ENCODE assay signal across 1 cellular context in genomic region chr4:10205223-10205622, GRCh38.
A peak's percentile ranks its signal among the peaks of the same experiment; 100 is the strongest.
TF ChIP-seq lines count a peak whose summit lies in the region.

No MANE protein-coding gene starts in this region.

TF ChIP-seq in K562, 482 proteins besides CTCF, POLR2A, EP300 and RAD21 (continues in another document):
- no peak for TF ChIP-seq GATA2 (CRISPR knock-in tag; IDR thresholded peaks at IDR 0.05)
- no peak for TF ChIP-seq RFX1 (IDR thresholded peaks at IDR 0.05)
- TF ChIP-seq RERE (CRISPR knock-in tag; IDR thresholded peaks at IDR 0.05; ENCODE audit: borderline replicate concordance), result no peak
- no peak for TF ChIP-seq CHD1 (IDR thresholded peaks at IDR 0.05; ENCODE audit: low read length)
- no peak for TF ChIP-seq NR2C1 (IDR thresholded peaks at IDR 0.05)
- 0 out of 2 replicates have a peak, but pooled peaks have one; percentile 12 for TF ChIP-seq NR2C1 (tag; IDR thresholded peaks at IDR 0.05)
- TF ChIP-seq NEUROD1 (IDR thresholded peaks at IDR 0.05; ENCODE audit: borderline replicate concordance, low read depth, low read length, partially characterized antibody), result no peak
- no peak for TF ChIP-seq HDAC2 (IDR thresholded peaks at IDR 0.05)
- TF ChIP-seq E2F3 (CRISPR knock-in tag; IDR thresholded peaks at IDR 0.05), result no peak
- no peak for TF ChIP-seq CHD7 (IDR thresholded peaks at IDR 0.05; ENCODE audit: low read depth, low read length)
- no peak for TF ChIP-seq ZNF512 (tag; IDR thresholded peaks at IDR 0.05)
- no peak for TF ChIP-seq LARP7 (IDR thresholded peaks at IDR 0.05)
- TF ChIP-seq ZNF592 (IDR thresholded peaks at IDR 0.05), result peak; percentile 47; the same call in 1 of the 2 replicates
- no peak for TF ChIP-seq NR4A1 (CRISPR knock-in tag; IDR thresholded peaks at IDR 0.05)
- no peak for TF ChIP-seq NR4A1 (tag; IDR thresholded peaks at IDR 0.05)
- no peak for TF ChIP-seq TCF7L2 (IDR thresholded peaks at IDR 0.05; ENCODE audit: low read depth, low read length)
- TF ChIP-seq ARID2 (IDR thresholded peaks at IDR 0.05), result no peak
- TF ChIP-seq ZSCAN29 (IDR thresholded peaks at IDR 0.05), result no peak
- no peak for TF ChIP-seq NR1H2 (CRISPR knock-in tag; IDR thresholded peaks at IDR 0.05)
- peak; percentile 40 for TF ChIP-seq MEIS2 (IDR thresholded peaks at IDR 0.05; ENCODE audit: partially characterized antibody)
- no peak for TF ChIP-seq SPI1 (IDR thresholded peaks at IDR 0.05; ENCODE audit: borderline replicate concordance, low read depth, low read length)
- no peak for TF ChIP-seq ZNF384 (IDR thresholded peaks at IDR 0.05; ENCODE audit: low read depth, low read length)
- 0 out of 2 replicates have a peak, but pooled peaks have one; percentile 3 for TF ChIP-seq FOSL1 (tag; conservative IDR thresholded peaks at IDR 0.05)
- TF ChIP-seq EHMT2 (IDR thresholded peaks at IDR 0.05), result 0 out of 2 replicates have a peak, but pooled peaks have one; percentile 16
- TF ChIP-seq NCOA2 (IDR thresholded peaks at IDR 0.05; ENCODE audit: partially characterized antibody in 2 of 2), result no peak
- TF ChIP-seq MAFK (IDR thresholded peaks at IDR 0.05; ENCODE audit: low read length), result 0 out of 2 replicates have a peak, but pooled peaks have one; percentile 11
- TF ChIP-seq ATF3 (IDR thresholded peaks at IDR 0.05), result peak; percentile 60
- TF ChIP-seq ATF3 (CRISPR knock-in tag; conservative IDR thresholded peaks at IDR 0.05), result no peak
- TF ChIP-seq OTX1 (CRISPR knock-in tag; IDR thresholded peaks at IDR 0.05), result no peak
- no peak for TF ChIP-seq ZBTB12 (CRISPR knock-in tag; IDR thresholded peaks at IDR 0.05)
- TF ChIP-seq JUND (IDR thresholded peaks at IDR 0.05; ENCODE audit: borderline replicate concordance, low read depth, low read length), result peak; percentile 38; the same call in 1 of the 2 replicates
- 0 out of 3 replicates have a peak, but pooled peaks have one; percentile 33 for TF ChIP-seq JUND (tag; IDR thresholded peaks at IDR 0.05; ENCODE audit: borderline replicate concordance, low read depth, low read length)
- TF ChIP-seq MTA1 (IDR thresholded peaks at IDR 0.05; ENCODE audit: borderline replicate concordance), result no peak
- no peak for TF ChIP-seq ZNF778 (CRISPR knock-in tag; IDR thresholded peaks at IDR 0.05)
- no peak for TF ChIP-seq NFXL1 (CRISPR knock-in tag; IDR thresholded peaks at IDR 0.05)
- TF ChIP-seq PTTG1 (tag; IDR thresholded peaks at IDR 0.05; ENCODE audit: low read depth), result no peak
- TF ChIP-seq SREBF1 (IDR thresholded peaks at IDR 0.05; ENCODE audit: borderline replicate concordance, low read depth, low read length), result no peak
